27 cellular contexts compared by ENCODE assay signal in genomic region chr18:5132987-5133386, GRCh38.
"Had no signal": no experiment of that assay in that cellular context is flagged by ENCODE, and none has a peak within 500 bp of the region (broad histone marks: within the 10 kb centered on the region; RNA-seq: fewer than 3 reads in every experiment).

No MANE protein-coding gene starts in this region.

- ATAC-seq: effector memory CD8-positive, alpha-beta T cell; esophagus mucosa; gastrocnemius medialis; heart right ventricle; left cardiac atrium; left lung; left ventricle myocardium superior; lower lobe of right lung; mucosa of descending colon had no signal

- H3K9me3 Mint-ChIP-seq: effector memory CD8-positive, alpha-beta T cell; endodermal cell; mesothelial cell of epicardium had no signal

- DNase-seq: colonic mucosa; cortex of kidney; effector CD8-positive, alpha-beta T cell; effector memory CD8-positive, alpha-beta T cell; endodermal cell; erythroblast; esophagus squamous epithelium; foreskin fibroblast; foreskin melanocyte; gastrocnemius medialis; glutamatergic neuron; head of caudate nucleus; heart right ventricle; hippocampal formation; left cardiac atrium; left ventricle myocardium superior; lower lobe of right lung; mesenchymal stem cell; mucosa of descending colon had no signal

- H3K4me3 Mint-ChIP-seq: dendritic cell treated with granulocyte-macrophage colony-stimulating factor and Interleukin-4, amounts not matched to agents 40 ng/mL and 50 ng/mL, for 4 days; effector memory CD8-positive, alpha-beta T cell; endodermal cell; mesothelial cell of epicardium had no signal

- H3K9me3 ChIP-seq: colonic mucosa, esophagus squamous epithelium, gastrocnemius medialis, heart right ventricle, left lung, lower lobe of right lung, mucosa of descending colon had no signal

- H3K36me3 ChIP-seq: colonic mucosa, esophagus squamous epithelium, gastrocnemius medialis, heart right ventricle, left lung, lower lobe of right lung had no signal

- H3K27ac ChIP-seq: colonic mucosa, epithelial cell of prostate, esophagus squamous epithelium, gastrocnemius medialis, heart right ventricle, left lung, lower lobe of right lung had no signal

- H3K4me3 ChIP-seq: colonic mucosa, esophagus squamous epithelium, gastrocnemius medialis, heart right ventricle, left lung, lower lobe of right lung, mucosa of descending colon had no signal

- H3K27me3 Mint-ChIP-seq: dendritic cell treated with granulocyte-macrophage colony-stimulating factor and Interleukin-4, amounts not matched to agents 40 ng/mL and 50 ng/mL, for 4 days; effector memory CD8-positive, alpha-beta T cell had no signal

- H3K27ac Mint-ChIP-seq: dendritic cell treated with granulocyte-macrophage colony-stimulating factor and Interleukin-4, amounts not matched to agents 40 ng/mL and 50 ng/mL, for 4 days; effector memory CD8-positive, alpha-beta T cell; endodermal cell; mesothelial cell of epicardium had no signal

- H3K4me1 ChIP-seq: colonic mucosa, esophagus squamous epithelium, gastrocnemius medialis, heart right ventricle, left lung, lower lobe of right lung had no signal

- H3K4me1 Mint-ChIP-seq: endodermal cell, mesothelial cell of epicardium had no signal

- H3K36me3 Mint-ChIP-seq: mesothelial cell of epicardium had no signal

- H3K27me3 ChIP-seq: colonic mucosa, esophagus squamous epithelium, gastrocnemius medialis, heart right ventricle, left lung had no signal

- FAIRE-seq: endometrium, islet of Langerhans, keratinocyte had no signal
